ENCODE assay signal across 18 cellular contexts in genomic region chr21:46151261-46151988, GRCh38. TPM values are rescaled to one million over a fixed set of nuclear protein-coding genes. Genes with fewer than 3 reads are reported as not detected.
DNase-seq lines count a peak whose midpoint lies in the region; ATAC-seq, FAIRE-seq and TF ChIP-seq lines count a peak whose summit lies in the region.
"Had no signal": no experiment of that assay in that cellular context is flagged by ENCODE, and none has a peak within 500 bp of the region (broad histone marks: within the 10 kb centered on the region; RNA-seq: fewer than 3 reads in every experiment).

No MANE protein-coding gene starts in this region.

- no peak overlapping the region for H3K27ac Mint-ChIP-seq in activated CD8-positive, alpha-beta memory T cell treated with anti-CD3 and anti-CD28 coated beads, Interleukin-2, amount 10 ng/mL, durations not matched to agents 7 days and 5 days
- H3K27ac Mint-ChIP-seq: activated CD8-positive, alpha-beta T cell treated with anti-CD3 and anti-CD28 coated beads, Interleukin-2, amount 10 ng/mL, durations not matched to agents 7 days and 5 days; activated naive CD8-positive, alpha-beta T cell; CD4-positive, alpha-beta memory T cell had no signal

- no peaks in the 10 kb centered on the region for H3K36me3 ChIP-seq in WERI-Rb-1
- H3K36me3 ChIP-seq in left lung, result no peaks in the 10 kb centered on the region
- H3K36me3 ChIP-seq: SJCRH30 had no signal

- H3K4me3 ChIP-seq in WERI-Rb-1 (ENCODE audit: low read depth, low read length) (no peak overlapping the region), left lung (no peak overlapping the region)
- H3K4me3 ChIP-seq: GM12878, SJCRH30, smooth muscle cell had no signal

- H3K4me3 Mint-ChIP-seq in activated CD8-positive, alpha-beta memory T cell treated with anti-CD3 and anti-CD28 coated beads, Interleukin-2, amount 10 ng/mL, durations not matched to agents 7 days and 5 days, result no peak overlapping the region
- H3K4me3 Mint-ChIP-seq: activated CD8-positive, alpha-beta T cell treated with anti-CD3 and anti-CD28 coated beads, Interleukin-2, amount 10 ng/mL, durations not matched to agents 7 days and 5 days; activated naive CD8-positive, alpha-beta T cell; CD4-positive, alpha-beta memory T cell; central memory CD8-positive, alpha-beta T cell; neural crest cell had no signal

- H3K27me3 ChIP-seq in WERI-Rb-1 (ENCODE audit: insufficient read depth, low read depth, severe bottlenecking) (no peaks in the 10 kb centered on the region), left lung (peaks cover 0 to 15% of the 10 kb centered on the region in 2 donors)
- H3K27me3 ChIP-seq: SJCRH30 had no signal

- H3K9me3 Mint-ChIP-seq in activated CD8-positive, alpha-beta memory T cell treated with anti-CD3 and anti-CD28 coated beads, Interleukin-2, amount 10 ng/mL, durations not matched to agents 7 days and 5 days (ENCODE audit: low read depth), result no peaks in the 10 kb centered on the region
- H3K9me3 Mint-ChIP-seq: CD4-positive, alpha-beta memory T cell; central memory CD8-positive, alpha-beta T cell; neural crest cell had no signal

- no peaks in the 10 kb centered on the region for H3K9me3 ChIP-seq in WERI-Rb-1 (ENCODE audit: severe bottlenecking)
- H3K9me3 ChIP-seq in left lung, result no peaks in the 10 kb centered on the region
- H3K9me3 ChIP-seq: SJCRH30 had no signal

- peaks cover 0 to 7% of the 10 kb centered on the region in 2 donors for H3K4me1 ChIP-seq in left lung
- H3K4me1 ChIP-seq: SJCRH30 had no signal

- no peak for FAIRE-seq in GM19239 (lab: Jason Lieb, UNC)
- FAIRE-seq: GM12878 had no signal

- no peak for TF ChIP-seq CTCF in WERI-Rb-1 (IDR thresholded peaks at IDR 0.05; ENCODE audit: low read depth, low read length)
- no peak for TF ChIP-seq CTCF in left lung (IDR thresholded peaks at IDR 0.05)

- H3K4me1 Mint-ChIP-seq in activated CD8-positive, alpha-beta memory T cell treated with anti-CD3 and anti-CD28 coated beads, Interleukin-2, amount 10 ng/mL, durations not matched to agents 7 days and 5 days, result no peaks in the 10 kb centered on the region
- H3K4me1 Mint-ChIP-seq: central memory CD8-positive, alpha-beta T cell had no signal

- DNase-seq in activated CD8-positive, alpha-beta memory T cell treated with anti-CD3 and anti-CD28 coated beads, Interleukin-2, amount 10 ng/mL, durations not matched to agents 7 days and 5 days, result peak; percentile 32
- DNase-seq in activated CD8-positive, alpha-beta memory T cell treated with anti-CD3 and anti-CD28 coated beads for 24 hours, result no peak
- DNase-seq in WERI-Rb-1 (peak; percentile 6), left lung (peak; percentile 28 to 83), iPS-NIHi7 (ENCODE audit: extremely low spot score) (no peak), GM19239 (ENCODE audit: insufficient read length, low spot score) (no peak)
- peak; percentile 1 for DNase-seq in stimulated activated naive CD8-positive, alpha-beta T cell treated with anti-CD3 and anti-CD28 coated beads, Interleukin-15, Interleukin-2, amounts not matched to agents 100 U/mL and 50 U/mL, for 24 hours
- DNase-seq: activated CD8-positive, alpha-beta T cell treated with anti-CD3 and anti-CD28 coated beads, Interleukin-2, amount 10 ng/mL, durations not matched to agents 7 days and 5 days; EL; mammary epithelial cell had no signal

- CTCF ChIA-PET in activated CD8-positive, alpha-beta memory T cell treated with anti-CD3 and anti-CD28 coated beads, Interleukin-2, amount 10 ng/mL, durations not matched to agents 7 days and 5 days (lab: Charles Lee), result no interaction called here

- H3K27me3 Mint-ChIP-seq in activated CD8-positive, alpha-beta memory T cell treated with anti-CD3 and anti-CD28 coated beads, Interleukin-2, amount 10 ng/mL, durations not matched to agents 7 days and 5 days, result no peaks in the 10 kb centered on the region
- H3K27me3 Mint-ChIP-seq: activated naive CD8-positive, alpha-beta T cell; CD4-positive, alpha-beta memory T cell; central memory CD8-positive, alpha-beta T cell had no signal

- intact Hi-C loops in left lung (cut with DNase I), result no loop called here

- no peaks in the 10 kb centered on the region for H3K36me3 Mint-ChIP-seq in activated CD8-positive, alpha-beta memory T cell treated with anti-CD3 and anti-CD28 coated beads, Interleukin-2, amount 10 ng/mL, durations not matched to agents 7 days and 5 days
- H3K36me3 Mint-ChIP-seq: activated naive CD8-positive, alpha-beta T cell; CD4-positive, alpha-beta memory T cell had no signal

- ATAC-seq in activated CD8-positive, alpha-beta memory T cell treated with anti-CD3 and anti-CD28 coated beads, Interleukin-2, amount 10 ng/mL, durations not matched to agents 7 days and 5 days, result no peak
- no peak for ATAC-seq in left lung
- no peak for ATAC-seq in stimulated activated naive CD8-positive, alpha-beta T cell treated with anti-CD3 and anti-CD28 coated beads, Interleukin-15, Interleukin-2, amounts not matched to agents 100 U/mL and 50 U/mL, for 24 hours
- ATAC-seq in GM21737 (IDR thresholded peaks at IDR 0.05; ENCODE audit: unreplicated experiment), result no peak
- ATAC-seq: activated CD8-positive, alpha-beta T cell treated with anti-CD3 and anti-CD28 coated beads, Interleukin-2, amount 10 ng/mL, durations not matched to agents 7 days and 5 days; GM12878 had no signal

- no peak overlapping the region for H3K27ac ChIP-seq in WERI-Rb-1
- no peak overlapping the region for H3K27ac ChIP-seq in left lung
- H3K27ac ChIP-seq: SJCRH30 had no signal

RNA-seq across cellular contexts. Expression of gene FTCD, which starts 4.0 kb away (rescaled TPM):
- total RNA-seq in activated CD8-positive, alpha-beta memory T cell treated with anti-CD3 and anti-CD28 coated beads, Interleukin-2, amount 10 ng/mL, durations not matched to agents 7 days and 5 days, result not detected
- under 1 TPM; 0.29 to 0.38 TPM for total RNA-seq in left lung
- total RNA-seq: SJCRH30 had no signal

RNA-seq across cellular contexts. Expression of gene SPATC1L, which starts 32.8 kb away (rescaled TPM):
- 1 to 10 TPM; 4.2 to 4.8 TPM for total RNA-seq in activated CD8-positive, alpha-beta memory T cell treated with anti-CD3 and anti-CD28 coated beads, Interleukin-2, amount 10 ng/mL, durations not matched to agents 7 days and 5 days
- total RNA-seq in left lung, result 10 to 100 TPM in 1 of 2 donors, 1 to 10 TPM in 1; 5.0 to 10.3 TPM

RNA-seq across cellular contexts. Expression of gene COL6A2, which starts 53.5 kb away (rescaled TPM):
- total RNA-seq in activated CD8-positive, alpha-beta memory T cell treated with anti-CD3 and anti-CD28 coated beads, Interleukin-2, amount 10 ng/mL, durations not matched to agents 7 days and 5 days, result 10 to 100 TPM in 1 of 2 experiments, 1 to 10 TPM in 1; 5.0 to 17.9 TPM
- 100 to 1,000 TPM; 405 to 474 TPM for total RNA-seq in left lung

Comparison
In these comparisons a context has a peak if more than half of its experiments do, and no peak if none do; other contexts are left out.
1. DNase-seq: peak in activated CD8-positive, alpha-beta memory T cell treated with anti-CD3 and anti-CD28 coated beads, Interleukin-2, amount 10 ng/mL, durations not matched to agents 7 days and 5 days (single experiment), WERI-Rb-1 (single experiment), left lung (2 of 2) and stimulated activated naive CD8-positive, alpha-beta T cell treated with anti-CD3 and anti-CD28 coated beads, Interleukin-15, Interleukin-2, amounts not matched to agents 100 U/mL and 50 U/mL, for 24 hours (single experiment); none in activated CD8-positive, alpha-beta memory T cell treated with anti-CD3 and anti-CD28 coated beads for 24 hours (single experiment), iPS-NIHi7 (single experiment) and GM19239 (single experiment).
2. RNA of gene COL6A2, which starts 53.5 kb away (total RNA-seq): 405 to 474 TPM in left lung; 5.0 to 17.9 TPM in activated CD8-positive, alpha-beta memory T cell treated with anti-CD3 and anti-CD28 coated beads, Interleukin-2, amount 10 ng/mL, durations not matched to agents 7 days and 5 days; every median in the first group is over 10 times any median in the second.